10 cellular contexts compared by ENCODE assay signal in genomic region chr13:110869231-110869804, GRCh38. TPM values are rescaled to one million over a fixed set of nuclear protein-coding genes. Genes with fewer than 3 reads are reported as not detected.
DNase-seq lines count a peak whose midpoint lies in the region; ATAC-seq, FAIRE-seq and TF ChIP-seq lines count a peak whose summit lies in the region.
"Had no signal": no experiment of that assay in that cellular context is flagged by ENCODE, and none has a peak within 500 bp of the region (broad histone marks: within the 10 kb centered on the region; RNA-seq: fewer than 3 reads in every experiment).

No MANE protein-coding gene starts in this region.

- TF ChIP-seq CTCF in K562 (IDR thresholded peaks at IDR 0.05 in 2 of 3, conservative IDR thresholded peaks at IDR 0.05 in 1 of 3; ENCODE audit: insufficient read depth in 2 of 3, low read depth in 1 of 3, low read length in 3 of 3) (no peak), left lung (IDR thresholded peaks at IDR 0.05) (no peak), thoracic aorta (IDR thresholded peaks at IDR 0.05) (no peak), neural progenitor cell (IDR thresholded peaks at IDR 0.05) (no peak)

- H2AFZ ChIP-seq in K562 (ENCODE audit: low read depth, low read length): peak overlapping the region; percentile 83
- H2AFZ ChIP-seq in neural progenitor cell (replicated peaks): no peak overlapping the region

- 23% methylated on average over 17 of the region's 22 CpGs for WGBS in K562 (ENCODE audit: insufficient coverage, low coverage, missing lambda C conversion rate)

- FAIRE-seq in K562 (lab: Jason Lieb, UNC): peak; percentile 61

- TF ChIP-seq POLR2A in K562 (conservative IDR thresholded peaks at IDR 0.05): no peak

- no peak for TF ChIP-seq EP300 in K562 (IDR thresholded peaks at IDR 0.05; ENCODE audit: low read length)

- H3F3A ChIP-seq in neural progenitor cell (ENCODE audit: low read depth): no peaks in the 10 kb centered on the region

- DNase-seq in NCI-H1417 (lab: John Stamatoyannopoulos, UW): peak in 2 of 3 experiments; percentile 66 to 78
- DNase-seq in NCI-H1417 treated with DMSO at 0.1 percent for 48 hours (lab: John Stamatoyannopoulos, UW): no peak
- DNase-seq in K562 (ENCODE audit: extremely low read depth in 1 of 4, low spot score in 3 of 4): peak; percentile 29 to 47 (median 32)
- no peak for DNase-seq in left lung
- no peak for DNase-seq in thoracic aorta (ENCODE audit: low spot score)
- no peak for DNase-seq in neural progenitor cell (ENCODE audit: low spot score)
- no peak for DNase-seq in activated CD4-positive, alpha-beta T cell treated with anti-CD3 and anti-CD28 coated beads for 1 hour
- DNase-seq: NCI-H1694 treated with DMSO at 0.1 percent for 48 hours had no signal

- BruUV-seq in K562 (replicated peaks; lab: Mats Ljungman, UMichigan): no TSS peak

- peaks cover 7% of the 10 kb centered on the region for H3K27me3 Mint-ChIP-seq in neural progenitor cell (ENCODE audit: insufficient read depth, low read depth)

- ATAC-seq in K562 (peak; percentile 54), left lung (peak; percentile 4), thoracic aorta (ENCODE audit: insufficient number of reproducible peaks, low FRiP score, low read depth) (no peak), HG03354 (IDR thresholded peaks at IDR 0.05; ENCODE audit: poor library complexity, severe bottlenecking, unreplicated experiment) (no peak)

- peaks cover 23% of the 10 kb centered on the region for H3K4me1 Mint-ChIP-seq in neural progenitor cell

- H3K27ac Mint-ChIP-seq in neural progenitor cell: no peak overlapping the region

- H3K36me3 Mint-ChIP-seq in neural progenitor cell: no peaks in the 10 kb centered on the region

- intact Hi-C loops in K562 (cut with micrococcal nuclease): no loop called here
- intact Hi-C loops in left lung (cut with DNase I): no loop called here

- in situ Hi-C loops in K562 (cut with MboI): no loop called here

- H3K79me2 ChIP-seq in K562 (ENCODE audit: control insufficient read depth, insufficient read depth, low read length): peaks cover 10% of the 10 kb centered on the region; the same call in 2 of the 3 replicates
- no peaks in the 10 kb centered on the region for H3K79me2 ChIP-seq in neural progenitor cell (ENCODE audit: low read depth)

- no peak overlapping the region for H3K4me3 Mint-ChIP-seq in neural progenitor cell

- H3K9me1 ChIP-seq in K562 (ENCODE audit: control insufficient read depth, insufficient read depth, low read length): no peaks in the 10 kb centered on the region

- CTCF ChIA-PET in K562 (lab: Yijun Ruan, JAX; ENCODE audit: low intra/inter-chr PET ratio): no interaction called here

- H3K9me3 ChIP-seq in K562 (replicated peaks; ENCODE audit: control insufficient read depth, insufficient read depth, low read depth, low read length) (peaks cover 6% of the 10 kb centered on the region), left lung (no peaks in the 10 kb centered on the region), thoracic aorta (no peaks in the 10 kb centered on the region), neural progenitor cell (ENCODE audit: low read depth) (no peaks in the 10 kb centered on the region)

- peak overlapping the region; percentile 49 for H3K4me3 ChIP-seq in K562
- peak overlapping the region; percentile 12 to 25 for H3K4me3 ChIP-seq in left lung
- peak overlapping the region; percentile 74 for H3K4me3 ChIP-seq in thoracic aorta
- H3K4me3 ChIP-seq in neural progenitor cell: no peak overlapping the region

- peak overlapping the region; percentile 91 to 94 for H3K9ac ChIP-seq in K562 (ENCODE audit: insufficient read depth in 1 of 2, low read depth in 2 of 2, low read length in 2 of 2)
- no peak overlapping the region for H3K9ac ChIP-seq in neural progenitor cell

- no peaks in the 10 kb centered on the region for H3K27me3 ChIP-seq in K562 (ENCODE audit: control insufficient read depth in 2 of 2, insufficient read depth in 2 of 2, low read length in 2 of 2)
- H3K27me3 ChIP-seq in left lung: peaks cover 0 to 14% of the 10 kb centered on the region in 2 donors
- no peaks in the 10 kb centered on the region for H3K27me3 ChIP-seq in thoracic aorta (replicated peaks; ENCODE audit: insufficient read depth)
- H3K27me3 ChIP-seq in neural progenitor cell: no peaks in the 10 kb centered on the region

- POLR2A ChIA-PET in K562 (lab: Yijun Ruan, JAX): interaction anchor here (1.2 to 1.3 kb wide), 2 partner anchors 13 to 16 kb away, joined by 3 to 4 read pairs; no protein-coding TSS in a partner anchor

- H3K27ac ChIP-seq in K562 (ENCODE audit: extremely low read depth, low read depth, low read length): peak overlapping the region; percentile 95
- peak overlapping the region; percentile 81 to 86 for H3K27ac ChIP-seq in left lung
- peak overlapping the region; percentile 93 to 94 for H3K27ac ChIP-seq in thoracic aorta
- H3K27ac ChIP-seq in neural progenitor cell: no peak overlapping the region
- H3K27ac ChIP-seq: 22Rv1 had no signal

- no peak for TF ChIP-seq RAD21 in K562 (CRISPR knock-in tag; conservative IDR thresholded peaks at IDR 0.05 in 1 of 2, IDR thresholded peaks at IDR 0.05 in 1 of 2)

- no peaks in the 10 kb centered on the region for H3K36me3 ChIP-seq in K562 (ENCODE audit: control insufficient read depth, insufficient read depth, low read length)
- no peaks in the 10 kb centered on the region for H3K36me3 ChIP-seq in left lung
- no peaks in the 10 kb centered on the region for H3K36me3 ChIP-seq in thoracic aorta
- H3K36me3 ChIP-seq in neural progenitor cell: no peaks in the 10 kb centered on the region

- no peaks in the 10 kb centered on the region for H4K20me1 ChIP-seq in K562 (replicated peaks; ENCODE audit: control insufficient read depth, insufficient read depth, low read length)
- H4K20me1 ChIP-seq in neural progenitor cell (ENCODE audit: low read depth): no peaks in the 10 kb centered on the region

- H3K4me2 ChIP-seq in K562 (ENCODE audit: insufficient read depth, low read length) (peak overlapping the region; percentile 84), neural progenitor cell (no peak overlapping the region)

- H3K4me1 ChIP-seq in K562 (replicated peaks in 1 of 2; ENCODE audit: control insufficient read depth in 2 of 2, insufficient read depth in 2 of 2, low read length in 2 of 2): peaks cover 23 to 34% of the 10 kb centered on the region in 2 experiments; a peak in 4 of 5 replicates
- H3K4me1 ChIP-seq in left lung: peaks cover 7 to 10% of the 10 kb centered on the region in 2 donors
- peaks cover 14 to 34% of the 10 kb centered on the region in 2 donors for H3K4me1 ChIP-seq in thoracic aorta (ENCODE audit: control insufficient read depth in 1 of 2, low read depth in 2 of 2)
- peaks cover 3% of the 10 kb centered on the region for H3K4me1 ChIP-seq in neural progenitor cell

- peaks cover 3% of the 10 kb centered on the region for H3K9me3 Mint-ChIP-seq in neural progenitor cell

TF ChIP-seq in K562, 482 proteins besides CTCF, POLR2A, EP300 and RAD21 (continues in another document):
- TF ChIP-seq THAP7 (CRISPR knock-in tag; IDR thresholded peaks at IDR 0.05): no peak
- TF ChIP-seq ZNF12 (CRISPR knock-in tag; IDR thresholded peaks at IDR 0.05): no peak
- no peak for TF ChIP-seq THRAP3 (IDR thresholded peaks at IDR 0.05; ENCODE audit: borderline replicate concordance)
- TF ChIP-seq L3MBTL2 (IDR thresholded peaks at IDR 0.05): peak; percentile 67
- 0 out of 2 replicates have a peak, but pooled peaks have one; percentile 22 for TF ChIP-seq ZNF76 (CRISPR knock-in tag; IDR thresholded peaks at IDR 0.05; ENCODE audit: borderline replicate concordance)
- TF ChIP-seq ZNF212 (CRISPR knock-in tag; IDR thresholded peaks at IDR 0.05): no peak
- TF ChIP-seq ZNF140 (CRISPR knock-in tag; IDR thresholded peaks at IDR 0.05): no peak
- no peak for TF ChIP-seq ZC3H8 (IDR thresholded peaks at IDR 0.05)
- TF ChIP-seq FOXJ3 (CRISPR knock-in tag; IDR thresholded peaks at IDR 0.05): no peak
- peak; percentile 31 for TF ChIP-seq RBBP5 (IDR thresholded peaks at IDR 0.05; ENCODE audit: borderline replicate concordance, insufficient read depth, low read length, poor library complexity, severe bottlenecking)
- 0 out of 2 replicates have a peak, but pooled peaks have one; percentile 7 for TF ChIP-seq XRCC5 (IDR thresholded peaks at IDR 0.05; ENCODE audit: low read depth, low read length)
- no peak for TF ChIP-seq BDP1 (IDR thresholded peaks at IDR 0.05; ENCODE audit: insufficient read depth, insufficient read length)

RNA-seq across cellular contexts. Expression of gene ANKRD10, which starts 45.6 kb away (rescaled TPM):
- total RNA-seq in K562 (2011; cell fraction: chromatin; rRNA removed; ENCODE audit: low replicate concordance): 178 and 324 TPM in 2 replicates
- 159 and 175 TPM in 2 replicates for total RNA-seq in K562 (2011; cell fraction: nucleolus; rRNA removed)
- 205 and 428 TPM in 2 replicates for total RNA-seq in K562 (2011; cell fraction: nucleoplasm; rRNA removed)
- total RNA-seq in K562 (2014; rRNA removed) (45.0 and 50.2 TPM in 2 replicates), K562 (2014; rRNA removed; fragmentation: Illumina TruSeq; extraction: Trizol) (53.0 and 67.7 TPM in 2 replicates), K562 (2015; rRNA removed; fragmentation: Illumina TruSeq; extraction: Trizol) (45.4 and 61.9 TPM in 2 replicates), K562 (2021) (46.9 and 55.0 TPM in 2 replicates), left lung (100 to 1,000 TPM; 101 to 110 TPM), thoracic aorta (100 to 1,000 TPM; 195 to 200 TPM), neural progenitor cell (ENCODE audit: low replicate concordance) (188 and 212 TPM in 2 replicates)
- polyA plus RNA-seq in K562 (2011; rRNA removed) (169 and 183 TPM in 2 replicates), K562 (2014; fragmentation: Illumina TruSeq; extraction: Trizol) (21.7 and 23.2 TPM in 2 replicates), K562 (2014; fragmentation: Nextera tagmentation; extraction: Ambion mirVana) (10 to 100 TPM; 22.1 to 31.0 TPM), K562 (2014; rRNA removed) (36.8 and 40.2 TPM in 2 replicates)
- 54.2 and 61.3 TPM in 2 replicates for polyA plus RNA-seq in K562 (2011; cell fraction: cytosol; rRNA removed)
- polyA plus RNA-seq in K562 (2011; cell fraction: nucleus; rRNA removed): 416 and 593 TPM in 2 replicates
- polyA plus RNA-seq in K562 (2012): 32.3 and 57.8 TPM in 2 replicates
- 108 and 129 TPM in 2 replicates for polyA minus RNA-seq in K562 (2011; rRNA and poly(A)+ RNA removed)
- polyA minus RNA-seq in K562 (2011; cell fraction: cytosol; rRNA and poly(A)+ RNA removed): 91.0 and 108 TPM in 2 replicates
- 588 and 736 TPM in 2 replicates for polyA minus RNA-seq in K562 (2011; cell fraction: nucleus; rRNA and poly(A)+ RNA removed)

Comparison
In these comparisons a context has a peak if more than half of its experiments do, and no peak if none do; other contexts are left out.
1. DNase-seq: peak in NCI-H1417 (2 of 3) and K562 (4 of 4); none in NCI-H1417 treated with DMSO at 0.1 percent for 48 hours (single experiment), left lung (0 of 2), thoracic aorta (single experiment), neural progenitor cell (single experiment) and activated CD4-positive, alpha-beta T cell treated with anti-CD3 and anti-CD28 coated beads for 1 hour (single experiment).
2. ATAC-seq: peak in K562 (single experiment) and left lung (single experiment); none in thoracic aorta (single experiment) and HG03354 (single experiment).